In genomic region chr5:111223086-111223789, GRCh38 we compare ENCODE assay signal across 8 cellular contexts. TPM values are rescaled to one million over a fixed set of nuclear protein-coding genes. Genes with fewer than 3 reads are reported as not detected.
DNase-seq lines count a peak whose midpoint lies in the region; ATAC-seq and TF ChIP-seq lines count a peak whose summit lies in the region.

No MANE protein-coding gene starts in this region.

- no peaks in the 10 kb centered on the region for H3K36me3 ChIP-seq in CD8-positive, alpha-beta memory T cell (ENCODE audit: insufficient read depth, low read length)
- H3K36me3 ChIP-seq in H7 (replicated peaks; ENCODE audit: control insufficient read depth, insufficient read depth, low read length) (no peaks in the 10 kb centered on the region), transverse colon (no peaks in the 10 kb centered on the region)

- in situ Hi-C loops in transverse colon (cut with MboI; ENCODE audit: low pct_ligation_motif_present in 1 of 4, low pct_unique_long_range_greater_than_20kb in 1 of 4, low sequenced_read_pairs in 3 of 4): no loop called here

- peaks cover 3 to 40% (median 3%) of the 10 kb centered on the region in 3 donors for H3K36me3 Mint-ChIP-seq in CD8-positive, alpha-beta memory T cell
- peaks cover 23% of the 10 kb centered on the region for H3K36me3 Mint-ChIP-seq in activated T-helper 2 cell treated with anti-CD3 and anti-CD28 coated beads, Interferon-gamma antibody, Interleukin-2, Interleukin-4, amounts not matched to agents 10 μg/mL and 5 μg/mL and 100 μg/mL, durations not matched to agents 14 hours and 24 hours and 36 hours (ENCODE audit: low read depth)
- H3K36me3 Mint-ChIP-seq in immature natural killer cell: no peaks in the 10 kb centered on the region

- TF ChIP-seq EP300 in transverse colon (IDR thresholded peaks at IDR 0.05; ENCODE audit: low read depth): no peak

- 43 to 81% methylated on average over 3 to 9 of the region's 9 CpGs for WGBS in transverse colon (ENCODE audit: low coverage in 1 of 2), 2 donors

- CTCF ChIA-PET in CD8-positive, alpha-beta memory T cell (lab: Charles Lee): interaction anchor here (0.7 to 4.4 kb wide), 16 partner anchors 9 to 308 kb away, joined by 3 to 45 read pairs (median 4); no protein-coding TSS in a partner anchor

- peak overlapping the region; percentile 48 for H3K27ac ChIP-seq in CD8-positive, alpha-beta memory T cell (ENCODE audit: low read depth, low read length)
- peak overlapping the region in 3 of 4 donors; percentile 8 to 46 (median 30) for H3K27ac ChIP-seq in transverse colon

- peak overlapping the region; percentile 75 for H3K4me3 ChIP-seq in CD8-positive, alpha-beta memory T cell (ENCODE audit: low read length)
- peak overlapping the region; percentile 79 for H3K4me3 ChIP-seq in H7 (ENCODE audit: insufficient read depth, low read depth, low read length)
- peak overlapping the region in 2 of 4 donors; percentile 43 to 55 for H3K4me3 ChIP-seq in transverse colon

- peak overlapping the region; percentile 84 to 94 (median 88) for H3K27ac Mint-ChIP-seq in CD8-positive, alpha-beta memory T cell
- peak overlapping the region; percentile 97 for H3K27ac Mint-ChIP-seq in activated T-helper 2 cell treated with anti-CD3 and anti-CD28 coated beads, Interferon-gamma antibody, Interleukin-2, Interleukin-4, amounts not matched to agents 10 μg/mL and 5 μg/mL and 100 μg/mL, durations not matched to agents 14 hours and 24 hours and 36 hours
- H3K27ac Mint-ChIP-seq in immature natural killer cell: no peak overlapping the region

- no peaks in the 10 kb centered on the region for H3K9me3 Mint-ChIP-seq in CD8-positive, alpha-beta memory T cell
- H3K9me3 Mint-ChIP-seq in activated T-helper 2 cell treated with anti-CD3 and anti-CD28 coated beads, Interferon-gamma antibody, Interleukin-2, Interleukin-4, amounts not matched to agents 10 μg/mL and 5 μg/mL and 100 μg/mL, durations not matched to agents 14 hours and 24 hours and 36 hours: no peaks in the 10 kb centered on the region
- no peaks in the 10 kb centered on the region for H3K9me3 Mint-ChIP-seq in immature natural killer cell

- POLR2A ChIA-PET in CD8-positive, alpha-beta memory T cell (lab: Charles Lee): interaction anchor here (0.6 to 1.8 kb wide), 11 partner anchors 9 to 234 kb away, joined by 3 to 6 read pairs (median 3); no protein-coding TSS in a partner anchor

- TF ChIP-seq POLR2A in transverse colon (IDR thresholded peaks at IDR 0.05): no peak

- TF ChIP-seq CTCF in transverse colon (IDR thresholded peaks at IDR 0.05): no peak

- H3K27me3 Mint-ChIP-seq in CD8-positive, alpha-beta memory T cell: peaks cover 0 to 1% of the 10 kb centered on the region in 2 donors
- no peaks in the 10 kb centered on the region for H3K27me3 Mint-ChIP-seq in activated T-helper 2 cell treated with anti-CD3 and anti-CD28 coated beads, Interferon-gamma antibody, Interleukin-2, Interleukin-4, amounts not matched to agents 10 μg/mL and 5 μg/mL and 100 μg/mL, durations not matched to agents 14 hours and 24 hours and 36 hours (ENCODE audit: low read depth)
- H3K27me3 Mint-ChIP-seq in immature natural killer cell (ENCODE audit: low read depth in 3 of 3): peaks cover 11 to 14% (median 13%) of the 10 kb centered on the region in 3 donors

- intact Hi-C loops in activated T-helper 2 cell treated with anti-CD3 and anti-CD28 coated beads, Interferon-gamma antibody, Interleukin-2, Interleukin-4, amounts not matched to agents 10 μg/mL and 5 μg/mL and 100 μg/mL, durations not matched to agents 14 hours and 24 hours and 36 hours (cut with micrococcal nuclease): loop anchor here (1.0 to 2.0 kb wide), 3 partner anchors 12 to 55 kb away; no protein-coding TSS in a partner anchor
- intact Hi-C loops in transverse colon (cut with DNase I; ENCODE audit: low total_unique reads): no loop called here

- peaks cover 12% of the 10 kb centered on the region for H3K4me1 ChIP-seq in CD8-positive, alpha-beta memory T cell (ENCODE audit: insufficient read depth, low read length)
- H3K4me1 ChIP-seq in transverse colon: peaks cover 0 to 14% (median 5%) of the 10 kb centered on the region in 4 donors

- DNase-seq in CD8-positive, alpha-beta memory T cell: no peak
- DNase-seq in H7 (no peak), immature natural killer cell (no peak), transverse colon (no peak), foreskin melanocyte (no peak), epidermal melanocyte (ENCODE audit: insufficient read length, low spot score) (no peak)
- no peak for DNase-seq in activated T-helper 2 cell treated with anti-CD3 and anti-CD28 coated beads, Interferon-gamma antibody, Interleukin-2, Interleukin-4, amounts not matched to agents 10 μg/mL and 5 μg/mL and 100 μg/mL, durations not matched to agents 14 hours and 24 hours and 36 hours (ENCODE audit: low spot score)

- H3K4me1 Mint-ChIP-seq in CD8-positive, alpha-beta memory T cell: peaks cover 30 to 32% (median 31%) of the 10 kb centered on the region in 3 donors
- H3K4me1 Mint-ChIP-seq in activated T-helper 2 cell treated with anti-CD3 and anti-CD28 coated beads, Interferon-gamma antibody, Interleukin-2, Interleukin-4, amounts not matched to agents 10 μg/mL and 5 μg/mL and 100 μg/mL, durations not matched to agents 14 hours and 24 hours and 36 hours (ENCODE audit: low read depth): peaks cover 41% of the 10 kb centered on the region
- peaks cover 14 to 21% of the 10 kb centered on the region in 2 donors for H3K4me1 Mint-ChIP-seq in immature natural killer cell

- no peaks in the 10 kb centered on the region for H3K9me3 ChIP-seq in CD8-positive, alpha-beta memory T cell (ENCODE audit: low read length)
- H3K9me3 ChIP-seq in transverse colon: no peaks in the 10 kb centered on the region

- no peak for ATAC-seq in HG02973 (IDR thresholded peaks at IDR 0.05; ENCODE audit: unreplicated experiment)

- peak overlapping the region; percentile 80 to 98 (median 89) for H3K4me3 Mint-ChIP-seq in CD8-positive, alpha-beta memory T cell
- H3K4me3 Mint-ChIP-seq in activated T-helper 2 cell treated with anti-CD3 and anti-CD28 coated beads, Interferon-gamma antibody, Interleukin-2, Interleukin-4, amounts not matched to agents 10 μg/mL and 5 μg/mL and 100 μg/mL, durations not matched to agents 14 hours and 24 hours and 36 hours (ENCODE audit: low read depth): peak overlapping the region; percentile 88
- peak overlapping the region; percentile 49 to 79 (median 71) for H3K4me3 Mint-ChIP-seq in immature natural killer cell

- H3K27me3 ChIP-seq in CD8-positive, alpha-beta memory T cell (ENCODE audit: insufficient read depth, low read length, poor library complexity, severe bottlenecking): no peaks in the 10 kb centered on the region
- peaks cover 17% of the 10 kb centered on the region for H3K27me3 ChIP-seq in H7 (ENCODE audit: control insufficient read depth, insufficient read depth, low read length)
- H3K27me3 ChIP-seq in transverse colon: peaks cover 36% of the 10 kb centered on the region

RNA-seq across cellular contexts. Expression of gene CAMK4, which starts 0.9 kb away (rescaled TPM):
- 10 to 100 TPM; 57.4 to 68.7 TPM for total RNA-seq in CD8-positive, alpha-beta memory T cell
- polyA plus RNA-seq in CD8-positive, alpha-beta memory T cell: 84.5 TPM
- 2.5 and 2.7 TPM in 2 replicates for total RNA-seq in H7 (2014; rRNA removed; shearing (Covaris generic))
- total RNA-seq in activated T-helper 2 cell treated with anti-CD3 and anti-CD28 coated beads, Interferon-gamma antibody, Interleukin-2, Interleukin-4, amounts not matched to agents 10 μg/mL and 5 μg/mL and 100 μg/mL, durations not matched to agents 14 hours and 24 hours and 36 hours: 71.8 and 76.7 TPM in 2 replicates
- polyA plus RNA-seq in immature natural killer cell: 1 to 10 TPM in 2 of 3 donors, under 1 TPM in 1; 0.86 to 4.5 (median 1.8) TPM
- total RNA-seq in transverse colon: 1 to 10 TPM in 3 of 4 donors, under 1 TPM in 1; 0.75 to 5.6 (median 4.7) TPM

Comparison
In these comparisons a context has a peak if more than half of its experiments do, and no peak if none do; other contexts are left out.
1. H3K27ac Mint-ChIP-seq: peak in CD8-positive, alpha-beta memory T cell (8 of 8) and activated T-helper 2 cell treated with anti-CD3 and anti-CD28 coated beads, Interferon-gamma antibody, Interleukin-2, Interleukin-4, amounts not matched to agents 10 μg/mL and 5 μg/mL and 100 μg/mL, durations not matched to agents 14 hours and 24 hours and 36 hours (single experiment); none in immature natural killer cell (0 of 6).
2. RNA of gene CAMK4, which starts 0.9 kb away (total RNA-seq): 71.8 to 76.7 TPM in activated T-helper 2 cell treated with anti-CD3 and anti-CD28 coated beads, Interferon-gamma antibody, Interleukin-2, Interleukin-4, amounts not matched to agents 10 μg/mL and 5 μg/mL and 100 μg/mL, durations not matched to agents 14 hours and 24 hours and 36 hours and 57.4 to 68.7 TPM in CD8-positive, alpha-beta memory T cell; 0.75 to 5.6 TPM in transverse colon and 2.5 to 2.7 TPM in H7; every median in the first group is over 4 times any median in the second.
3. Peak in every context shown above with its lines, with median percentiles within 50 percentile points of each other: H3K4me3 Mint-ChIP-seq.